ENCODE assay signal across 7 cellular contexts in genomic region chr3:124707223-124707622, GRCh38. TPM values are rescaled to one million over a fixed set of nuclear protein-coding genes. Genes with fewer than 3 reads are reported as not detected.
DNase-seq lines count a peak whose midpoint lies in the region; ATAC-seq, FAIRE-seq and TF ChIP-seq lines count a peak whose summit lies in the region.
"Not testable (repeated sequence)": the region's sequence is repeated elsewhere in the genome, so short reads cannot be mapped to it uniquely, and the experiment has no call there.

No MANE protein-coding gene starts in this region.

- not testable (repeated sequence) for H3K4me3 ChIP-seq in Caco-2 (ENCODE audit: low read depth, low read length); HUES6 (ENCODE audit: low read depth, low read length); H1 (ENCODE audit: extremely low read depth in 1 of 4, insufficient read depth in 2 of 4, low read depth in 3 of 4, low read length in 4 of 4); mesenchymal stem cell (ENCODE audit: insufficient read depth in 1 of 2, low read depth in 1 of 2, low read length in 2 of 2); neuron (ENCODE audit: low read length)

- not testable (repeated sequence) for TF ChIP-seq CTCF in Caco-2 (IDR thresholded peaks at IDR 0.05; ENCODE audit: insufficient read depth in 1 of 2, low read depth in 1 of 2, low read length in 1 of 2, severe bottlenecking in 1 of 2, unreplicated experiment in 1 of 2); WTC11 (IDR thresholded peaks at IDR 0.05); H1 (IDR thresholded peaks at IDR 0.05; ENCODE audit: control extremely low read depth in 1 of 3, insufficient read depth in 1 of 3, low read depth in 1 of 3, low read length in 3 of 3); type B pancreatic cell (conservative IDR thresholded peaks at IDR 0.05)

- H3K4me1 ChIP-seq in Caco-2, result peaks cover 15% of the 10 kb centered on the region
- H3K4me1 ChIP-seq in HUES6 (ENCODE audit: control insufficient read depth, insufficient read depth, low read length); H1 (replicated peaks in 1 of 4; ENCODE audit: control insufficient read depth in 3 of 4, insufficient read depth in 4 of 4, low read length in 3 of 4); mesenchymal stem cell (ENCODE audit: control insufficient read depth, insufficient read depth, low read depth, low read length): not testable (repeated sequence)
- H3K4me1 ChIP-seq in neuron (ENCODE audit: insufficient read depth, low read length), result peaks cover 13% of the 10 kb centered on the region

- peak overlapping the region; percentile 55 for H3K4me3 Mint-ChIP-seq in Caco-2 (ENCODE audit: unreplicated experiment)
- H3K4me3 Mint-ChIP-seq in WTC11, result not testable (repeated sequence)
- H3K4me3 Mint-ChIP-seq in type B pancreatic cell, result peak overlapping the region; percentile 70

- not testable (repeated sequence) for H3K79me2 ChIP-seq in H1 (ENCODE audit: control insufficient read depth in 1 of 2, insufficient read depth in 2 of 2, low read length in 2 of 2)

- not testable (repeated sequence) for H3K27me3 ChIP-seq in Caco-2 (replicated peaks; ENCODE audit: control insufficient read depth, insufficient read depth, low read length); HUES6 (ENCODE audit: control insufficient read depth, insufficient read depth, low read length); H1 (replicated peaks in 1 of 4; ENCODE audit: control insufficient read depth in 3 of 4, extremely low read depth in 1 of 4, insufficient read depth in 3 of 4, low read length in 3 of 4); mesenchymal stem cell (ENCODE audit: control insufficient read depth in 1 of 2, insufficient read depth in 1 of 2, low read length in 2 of 2); neuron (ENCODE audit: insufficient read depth, low read length)

- H3K27ac ChIP-seq in HUES6 (ENCODE audit: low read depth, low read length) (peak overlapping the region; percentile 67; the same call in 1 of the 2 replicates), mesenchymal stem cell (ENCODE audit: low read length, poor library complexity, severe bottlenecking) (peak overlapping the region; percentile 1)
- H3K27ac ChIP-seq in H1 (ENCODE audit: low read depth, low read length), result not testable (repeated sequence)

- not testable (repeated sequence) for H3K14ac ChIP-seq in H1 (ENCODE audit: insufficient read length); mesenchymal stem cell (ENCODE audit: low read length in 2 of 2)

- not testable (repeated sequence) for TF ChIP-seq EP300 in H1 (IDR thresholded peaks at IDR 0.05; ENCODE audit: borderline replicate concordance in 1 of 2, low read depth in 2 of 2, low read length in 2 of 2)

- H3K4ac ChIP-seq in H1 (replicated peaks; ENCODE audit: insufficient read length, low read depth, low read length); mesenchymal stem cell (ENCODE audit: low read depth in 1 of 2, low read length in 2 of 2): not testable (repeated sequence)

- not testable (repeated sequence) for TF ChIP-seq POLR2A in H1 (IDR thresholded peaks at IDR 0.05; ENCODE audit: control extremely low read depth in 1 of 2, low read depth in 2 of 2, low read length in 2 of 2)

- not testable (repeated sequence) for ATAC-seq in WTC11

- not testable (repeated sequence) for H2AK5ac ChIP-seq in H1 (ENCODE audit: low read depth, low read length); mesenchymal stem cell (ENCODE audit: low read length, severe bottlenecking)

- not testable (repeated sequence) for H3K79me1 ChIP-seq in H1 (ENCODE audit: low read depth, low read length); mesenchymal stem cell (replicated peaks; ENCODE audit: low read length, poor library complexity, severe bottlenecking)

- DNase-seq in Caco-2; WTC11 (ENCODE audit: low spot score); H1 (ENCODE audit: low read depth in 1 of 2, low spot score in 2 of 2); mesenchymal stem cell; type B pancreatic cell (ENCODE audit: extremely low spot score, unreplicated experiment): not testable (repeated sequence)

- peak overlapping the region; percentile 93 for H3K27ac Mint-ChIP-seq in Caco-2 (ENCODE audit: unreplicated experiment)
- H3K27ac Mint-ChIP-seq in WTC11, result peak overlapping the region; percentile 97
- peak overlapping the region; percentile 95 for H3K27ac Mint-ChIP-seq in type B pancreatic cell

- BruUV-seq in Caco-2 (replicated peaks; lab: Mats Ljungman, UMichigan), result not testable (repeated sequence)

- intact Hi-C loops in Caco-2 (cut with micrococcal nuclease; ENCODE audit: unreplicated experiment), result not testable (repeated sequence)

- not testable (repeated sequence) for H3K9me3 ChIP-seq in Caco-2; HUES6 (ENCODE audit: control insufficient read depth, insufficient read depth, low read depth, low read length); H1 (ENCODE audit: insufficient read depth in 2 of 2, low read depth in 1 of 2, low read length in 1 of 2); mesenchymal stem cell (ENCODE audit: control insufficient read depth, low read length); neuron (ENCODE audit: low read length)

- H2BK120ac ChIP-seq in H1 (replicated peaks; ENCODE audit: low read depth, low read length); mesenchymal stem cell (ENCODE audit: low read depth, low read length): not testable (repeated sequence)

- not testable (repeated sequence) for TF ChIP-seq RAD21 in H1 (IDR thresholded peaks at IDR 0.05 in 1 of 2, conservative IDR thresholded peaks at IDR 0.05 in 1 of 2; ENCODE audit: low read depth in 2 of 2, low read length in 2 of 2)

- CTCF ChIA-PET in Caco-2 (lab: Charles Lee) (interaction anchor here (1.0 kb wide), 1 partner anchor 8 kb away, joined by 4 read pairs; no protein-coding TSS in a partner anchor), WTC11 (lab: Charles Lee) (interaction anchor here (1.0 to 1.1 kb wide), 2 partner anchors 22 to 148 kb away, joined by 3 read pairs; no protein-coding TSS in a partner anchor), H1 (lab: Charles Lee; ENCODE audit: partially characterized antibody) (interaction anchor here (0.6 to 2.1 kb wide), 2 partner anchors 18 to 309 kb away, joined by 4 to 6 read pairs; no protein-coding TSS in a partner anchor)

- H3K9me3 Mint-ChIP-seq in Caco-2 (ENCODE audit: unreplicated experiment), result not testable (repeated sequence)
- H3K9me3 Mint-ChIP-seq in WTC11, result peaks cover 15% of the 10 kb centered on the region
- peaks cover 13% of the 10 kb centered on the region for H3K9me3 Mint-ChIP-seq in type B pancreatic cell

- H4K91ac ChIP-seq in H1 (replicated peaks; ENCODE audit: insufficient read length, low read length); mesenchymal stem cell (ENCODE audit: low read length): not testable (repeated sequence)

- not testable (repeated sequence) for H3K9ac ChIP-seq in HUES6 (ENCODE audit: low read length); H1 (replicated peaks in 1 of 4; ENCODE audit: extremely low read depth in 1 of 4, low read depth in 3 of 4, low read length in 3 of 4)
- peak overlapping the region; percentile 30 for H3K9ac ChIP-seq in mesenchymal stem cell (ENCODE audit: low read length)

- POLR2A ChIA-PET in Caco-2 (lab: Charles Lee), result interaction anchor here (0.5 kb wide), 1 partner anchor 1120 kb away, joined by 3 read pairs; no protein-coding TSS in a partner anchor
- POLR2A ChIA-PET in WTC11 (lab: Charles Lee); H1 (lab: Charles Lee; ENCODE audit: partially characterized antibody): not testable (repeated sequence)

- not testable (repeated sequence) for H2BK15ac ChIP-seq in H1 (ENCODE audit: low read length); mesenchymal stem cell (ENCODE audit: low read depth, poor library complexity, severe bottlenecking)

- H4K20me1 ChIP-seq in H1 (replicated peaks in 1 of 2; ENCODE audit: control insufficient read depth in 1 of 2, insufficient read depth in 2 of 2, low read length in 2 of 2), result not testable (repeated sequence)

- H3K4me1 Mint-ChIP-seq in Caco-2 (ENCODE audit: low read depth, unreplicated experiment), result peaks cover 13% of the 10 kb centered on the region
- H3K4me1 Mint-ChIP-seq in WTC11, result peaks cover 22% of the 10 kb centered on the region
- peaks cover 17% of the 10 kb centered on the region for H3K4me1 Mint-ChIP-seq in type B pancreatic cell (ENCODE audit: unreplicated experiment)

- not testable (repeated sequence) for H3K36me3 Mint-ChIP-seq in Caco-2 (ENCODE audit: insufficient read depth, unreplicated experiment); WTC11
- H3K36me3 Mint-ChIP-seq in type B pancreatic cell, result peaks cover 11% of the 10 kb centered on the region

- H3K23me2 ChIP-seq in H1 (ENCODE audit: low read depth, low read length), result not testable (repeated sequence)

- not testable (repeated sequence) for H4K5ac ChIP-seq in H1 (ENCODE audit: insufficient read length, low read depth, low read length)

- not testable (repeated sequence) for H2BK12ac ChIP-seq in H1 (ENCODE audit: low read depth, low read length); mesenchymal stem cell (ENCODE audit: low read length in 2 of 2)

- H2AFZ ChIP-seq in H1 (ENCODE audit: low read length); mesenchymal stem cell (ENCODE audit: low read depth, low read length): not testable (repeated sequence)
- peak overlapping the region; percentile 4 for H2AFZ ChIP-seq in neuron (ENCODE audit: low read depth, low read length)

- WGBS in H1 (ENCODE audit: extremely low coverage in 1 of 2, insufficient coverage in 1 of 2, insufficient read length in 1 of 2, insufficient replicate concordance in 2 of 2, low coverage in 1 of 2, low lambda C conversion rate in 2 of 2, missing lambda C conversion rate in 1 of 2), 2 experiments, result 88% methylated on average over 2 of the region's 2 CpGs; no CpG with 5 or more reads in 1 of the 2 experiments
- 91% methylated on average over 2 of the region's 2 CpGs for WGBS in mesenchymal stem cell

- not testable (repeated sequence) for H4K8ac ChIP-seq in H1 (ENCODE audit: extremely low read depth, insufficient read depth, low read length); mesenchymal stem cell (ENCODE audit: low read length)

- H2BK20ac ChIP-seq in H1 (ENCODE audit: low read length), result not testable (repeated sequence)

- peak overlapping the region; percentile 5 for H3K56ac ChIP-seq in H1 (replicated peaks; ENCODE audit: insufficient read length, low read depth, low read length)

- not testable (repeated sequence) for H3K23ac ChIP-seq in H1 (ENCODE audit: insufficient read length); mesenchymal stem cell (ENCODE audit: low read length in 2 of 2)

- not testable (repeated sequence) for H3K27me3 Mint-ChIP-seq in Caco-2 (ENCODE audit: insufficient read depth, unreplicated experiment); WTC11 (ENCODE audit: low read depth); type B pancreatic cell

- not testable (repeated sequence) for H3K36me3 ChIP-seq in Caco-2 (ENCODE audit: control insufficient read depth, insufficient read depth, low read length); HUES6 (ENCODE audit: control insufficient read depth, insufficient read depth, low read length); H1 (ENCODE audit: control insufficient read depth in 2 of 4, insufficient read depth in 4 of 4, low read length in 3 of 4); mesenchymal stem cell (ENCODE audit: control insufficient read depth in 1 of 2, insufficient read depth in 2 of 2, low read depth in 1 of 2, low read length in 2 of 2); neuron (ENCODE audit: insufficient read depth, low read length)

- not testable (repeated sequence) for H2BK5ac ChIP-seq in H1 (ENCODE audit: low read depth, low read length); mesenchymal stem cell (ENCODE audit: low read depth, low read length, poor library complexity, severe bottlenecking)

- H3K4me2 ChIP-seq in H1 (ENCODE audit: insufficient read depth in 1 of 2, low read depth in 2 of 2, low read length in 2 of 2), result peak overlapping the region; percentile 6 to 42; a peak in 1 of 4 replicates
- H3K4me2 ChIP-seq in mesenchymal stem cell (ENCODE audit: low read length, poor library complexity, severe bottlenecking), result not testable (repeated sequence)

- FAIRE-seq in H1 (lab: Jason Lieb, UNC), result not testable (repeated sequence)

- H3K18ac ChIP-seq in H1 (ENCODE audit: extremely low read depth, low read length); mesenchymal stem cell (ENCODE audit: low read depth in 1 of 2, low read length in 2 of 2): not testable (repeated sequence)

RNA-seq across cellular contexts. Expression of gene UMPS, which starts 23.0 kb away (rescaled TPM):
- 59.3 and 62.9 TPM in 2 replicates for total RNA-seq in Caco-2 (2022)
- total RNA-seq in WTC11 (2021), result 39.7 to 45.4 TPM (median 42.0 TPM) in 3 replicates
- 55.8 and 59.0 TPM in 2 replicates for total RNA-seq in H1 (2021; fragmentation: NEBNext Ultra II Directional; extraction: Animal tissue kit (Norgen Biotek cat#: 25700))
- 21.4 and 32.8 TPM in 2 replicates for polyA plus RNA-seq in H1 (2011; rRNA removed)
- polyA plus RNA-seq in H1 (2011; cell fraction: cytosol; rRNA removed), result 29.2 TPM
- polyA plus RNA-seq in H1 (2011; cell fraction: nucleus; rRNA removed), result 14.2 TPM
- polyA plus RNA-seq in H1 (2012, experiment 1 of 2), result 40.7 to 48.2 TPM (median 46.3 TPM) in 4 replicates
- polyA plus RNA-seq in H1 (2012, experiment 2 of 2), result 8.8 TPM
- polyA plus RNA-seq in H1 (2013, experiment 1 of 2), result 23.5 TPM
- 22.8 TPM for polyA plus RNA-seq in H1 (2013, experiment 2 of 2)
- 36.1 and 46.9 TPM in 2 replicates for polyA minus RNA-seq in H1 (2011; rRNA and poly(A)+ RNA removed)
- polyA minus RNA-seq in H1 (2011; cell fraction: cytosol; rRNA and poly(A)+ RNA removed), result 48.1 TPM
- polyA minus RNA-seq in H1 (2011; cell fraction: nucleus; rRNA and poly(A)+ RNA removed), result 31.1 TPM
- 10.5 TPM for polyA plus RNA-seq in mesenchymal stem cell (2013, experiment 1 of 2)
- 10.9 TPM for polyA plus RNA-seq in mesenchymal stem cell (2013, experiment 2 of 2)
- total RNA-seq in type B pancreatic cell (ENCODE audit: low replicate concordance), result 46.7 and 51.6 TPM in 2 replicates
